In the genomic region with DNA sequence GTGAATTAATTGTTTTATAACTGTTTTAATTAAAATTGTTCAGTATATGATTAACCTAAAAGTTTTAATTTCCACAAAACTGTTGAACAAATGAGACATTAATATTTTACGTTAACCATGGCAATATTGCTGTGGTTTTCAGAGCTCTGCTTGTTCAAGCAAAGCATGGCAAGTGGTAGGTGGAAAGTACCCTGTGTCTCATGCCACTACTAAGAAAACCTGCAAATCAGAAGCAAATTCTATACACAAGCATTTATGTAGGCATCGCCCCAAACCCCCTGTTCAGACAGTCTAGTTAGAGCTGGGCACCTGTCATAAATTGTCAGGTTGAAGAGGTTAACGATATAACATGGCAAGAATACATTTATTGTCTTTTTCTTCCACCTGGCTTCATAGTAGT, we compare ENCODE assay signal across 15 cellular contexts.
DNase-seq lines count a peak whose midpoint lies in the region; ATAC-seq, FAIRE-seq and TF ChIP-seq lines count a peak whose summit lies in the region.
"Had no signal": no experiment of that assay in that cellular context is flagged by ENCODE, and none has a peak within 500 bp of the region (broad histone marks: within the 10 kb centered on the region; RNA-seq: fewer than 3 reads in every experiment).

No MANE protein-coding gene starts in this region.

- H3K9me3 ChIP-seq in OCI-LY7 (ENCODE audit: low read length): no peaks in the 10 kb centered on the region
- H3K9me3 ChIP-seq: sigmoid colon, stomach had no signal

- DNase-seq in OCI-LY7 (ENCODE audit: low spot score) (no peak), iPS-NIHi7 (ENCODE audit: extremely low spot score) (no peak), GM12891 (ENCODE audit: insufficient read length, low spot score) (no peak), hippocampal formation (lab: John Stamatoyannopoulos, UW) (no peak), NOMO-1 (lab: John Stamatoyannopoulos, UW; ENCODE audit: unreplicated experiment in 2 of 2) (no peak)
- DNase-seq: activated CD4-positive, alpha-beta T cell treated with anti-CD3 and anti-CD28 coated beads, Interleukin-2, amount 50 U/mL, for 48 hours; mammary epithelial cell; NCI-H226; sigmoid colon; stomach had no signal

- POLR2A ChIA-PET in OCI-LY7 (lab: Charles Lee): interaction anchor here (1.0 to 1.1 kb wide), 2 partner anchors 9 to 188 kb away, joined by 3 read pairs; no protein-coding TSS in a partner anchor

- TF ChIP-seq CTCF in OCI-LY7 (conservative IDR thresholded peaks at IDR 0.05; ENCODE audit: low read length): no peak

- FAIRE-seq in GM12891 (lab: Jason Lieb, UNC): no peak

- no peaks in the 10 kb centered on the region; the same call in 1 of the 2 replicates for H3K36me3 ChIP-seq in OCI-LY7 (ENCODE audit: insufficient read depth, low read length)
- H3K36me3 ChIP-seq: sigmoid colon, stomach had no signal

- H3K9me2 ChIP-seq in OCI-LY7 (ENCODE audit: insufficient read depth, low read length): no peaks in the 10 kb centered on the region

- no TSS peak for BruUV-seq in OCI-LY7 (replicated peaks; lab: Mats Ljungman, UMichigan)

- peak overlapping the region; percentile 48; the same call in 1 of the 2 replicates for H3K4me2 ChIP-seq in OCI-LY7 (ENCODE audit: low read length)

- no peak overlapping the region for H3K4me3 ChIP-seq in OCI-LY7 (ENCODE audit: low read depth, low read length, poor library complexity, severe bottlenecking)
- H3K4me3 ChIP-seq: sigmoid colon, stomach had no signal

- H2AFZ ChIP-seq in OCI-LY7 (ENCODE audit: low read length): no peak overlapping the region

- CTCF ChIA-PET in OCI-LY7 (lab: Charles Lee; ENCODE audit: unreplicated experiment): no interaction called here

- 0 out of 2 replicates have a peak, but pooled peaks cover 4% of the 10 kb centered on the region for H4K20me1 ChIP-seq in OCI-LY7 (ENCODE audit: insufficient read depth, low read length)

- intact Hi-C loops in OCI-LY7 (cut with micrococcal nuclease; ENCODE audit: unreplicated experiment): no loop called here

- no peak for TF ChIP-seq POLR2A in GM12891 (IDR thresholded peaks at IDR 0.05; ENCODE audit: low read depth, low read length)

- peaks cover 83% of the 10 kb centered on the region for H3K79me2 ChIP-seq in OCI-LY7 (ENCODE audit: insufficient read depth, low read depth, low read length)

- H3K27ac ChIP-seq in OCI-LY7 (ENCODE audit: low read depth, low read length, poor library complexity, severe bottlenecking): no peak overlapping the region
- H3K27ac ChIP-seq: C4-2B, HL-60, sigmoid colon, stomach had no signal

- peak; percentile 72 for ATAC-seq in GM18511 (IDR thresholded peaks at IDR 0.05; ENCODE audit: unreplicated experiment)
- peak; percentile 44 for ATAC-seq in GM21360 (IDR thresholded peaks at IDR 0.05; ENCODE audit: unreplicated experiment)
- peak; percentile 82 for ATAC-seq in HG03108 (IDR thresholded peaks at IDR 0.05; ENCODE audit: unreplicated experiment)

- H3K4me1 ChIP-seq in OCI-LY7 (ENCODE audit: insufficient read depth, low read length, poor library complexity, severe bottlenecking): peaks cover 56% of the 10 kb centered on the region

TF ChIP-seq in GM12891, 5 proteins besides CTCF, POLR2A, EP300 and RAD21:
- TF ChIP-seq TAF1 (IDR thresholded peaks at IDR 0.05; ENCODE audit: low read depth, low read length) (no peak), POLR2AphosphoS5 (IDR thresholded peaks at IDR 0.05; ENCODE audit: low read depth, low read length) (no peak), SPI1 (IDR thresholded peaks at IDR 0.05; ENCODE audit: low read depth, low read length) (no peak), PAX5 (IDR thresholded peaks at IDR 0.05; ENCODE audit: insufficient read depth, low read length, severe bottlenecking) (no peak), POU2F2 (IDR thresholded peaks at IDR 0.05; ENCODE audit: low read depth, low read length) (no peak)
